In genomic region chr19:849195-849594, GRCh38 we compare ENCODE assay signal across 4 cellular contexts. TPM values are rescaled to one million over a fixed set of nuclear protein-coding genes. Genes with fewer than 3 reads are reported as not detected.
"Had no signal": no experiment of that assay in that cellular context is flagged by ENCODE, and none has a peak within 500 bp of the region (broad histone marks: within the 10 kb centered on the region; RNA-seq: fewer than 3 reads in every experiment).

No MANE protein-coding gene starts in this region.

RNA-seq across cellular contexts. Expression of gene ELANE, which starts 2.9 kb away (rescaled TPM):
- total RNA-seq: GM23248, H4, H7, HT-29 had no signal

RNA-seq across cellular contexts. Expression of gene PRTN3, which starts 8.4 kb away (rescaled TPM):
- total RNA-seq: GM23248, HT-29 had no signal
- polyA plus RNA-seq: GM23248 had no signal

RNA-seq across cellular contexts. Expression of gene AZU1, which starts 21.6 kb away (rescaled TPM):
- total RNA-seq: GM23248, H4, HT-29 had no signal
- polyA plus RNA-seq: GM23248 had no signal

RNA-seq across cellular contexts. Expression of gene PLPPR3, which starts 27.4 kb away (rescaled TPM):
- total RNA-seq: HT-29 had no signal
- polyA plus RNA-seq: GM23248 had no signal
